In the genomic region with DNA sequence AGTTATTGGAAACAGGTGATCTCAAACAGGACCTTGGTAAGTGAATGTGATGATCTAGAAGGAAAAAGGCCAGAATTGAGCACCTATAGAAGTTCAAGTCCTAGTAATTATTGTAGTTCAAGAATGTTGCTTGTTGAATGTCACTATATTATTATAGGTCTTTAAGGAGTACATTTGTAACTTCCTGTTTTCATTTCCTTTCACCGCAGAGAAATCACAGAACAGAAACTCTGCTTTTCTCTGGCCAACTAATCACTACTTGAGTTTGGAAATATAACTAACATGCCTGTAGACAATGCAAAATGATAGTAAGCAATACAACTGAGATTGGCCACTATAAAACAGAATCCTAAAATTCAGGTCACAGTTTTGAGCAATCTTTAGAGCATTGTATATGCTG, we compare ENCODE assay signal across 11 cellular contexts.
DNase-seq lines count a peak whose midpoint lies in the region; ATAC-seq lines count a peak whose summit lies in the region.
"Had no signal": no experiment of that assay in that cellular context is flagged by ENCODE, and none has a peak within 500 bp of the region (broad histone marks: within the 10 kb centered on the region; RNA-seq: fewer than 3 reads in every experiment).

No MANE protein-coding gene starts in this region.

- peak; percentile 48 for DNase-seq in SKM-1 treated with dmso at 0.1 percent for 144 hours (lab: John Stamatoyannopoulos, UW; ENCODE audit: unreplicated experiment)
- no peak for DNase-seq in SKM-1 (lab: John Stamatoyannopoulos, UW; ENCODE audit: unreplicated experiment)
- DNase-seq in Kasumi-1 (lab: John Stamatoyannopoulos, UW) = peak; percentile 33 to 58
- DNase-seq in activated T-cell treated with anti-CD3 and anti-CD28 coated beads, Interleukin-2, amount 50 U/mL, for 24 hours = no peak
- DNase-seq in stimulated activated naive CD8-positive, alpha-beta T cell treated with anti-CD3 and anti-CD28 coated beads, Interleukin-15, amount 100 ng/mL, for 72 hours = no peak
- DNase-seq in NCI-H2107 (lab: John Stamatoyannopoulos, UW) = no peak
- DNase-seq in LoVo (ENCODE audit: low spot score) = no peak
- DNase-seq: left cardiac atrium, WERI-Rb-1 had no signal

- H3K4me1 Mint-ChIP-seq in activated T-cell treated with anti-CD3 and anti-CD28 coated beads, Interleukin-2, amount 50 U/mL, for 24 hours (ENCODE audit: low read depth) = no peaks in the 10 kb centered on the region
- no peaks in the 10 kb centered on the region for H3K4me1 Mint-ChIP-seq in stimulated activated naive CD8-positive, alpha-beta T cell treated with anti-CD3 and anti-CD28 coated beads, Interleukin-15, amount 100 ng/mL, for 72 hours
- H3K4me1 Mint-ChIP-seq: activated naive CD4-positive, alpha-beta T cell treated with anti-CD3 and anti-CD28 coated beads, Interleukin-2, amount 50 U/mL, for 24 hours had no signal

- no peak overlapping the region for H3K27ac Mint-ChIP-seq in activated T-cell treated with anti-CD3 and anti-CD28 coated beads, Interleukin-2, amount 50 U/mL, for 24 hours
- no peak overlapping the region for H3K27ac Mint-ChIP-seq in stimulated activated naive CD8-positive, alpha-beta T cell treated with anti-CD3 and anti-CD28 coated beads, Interleukin-15, amount 100 ng/mL, for 72 hours
- H3K27ac Mint-ChIP-seq: activated naive CD4-positive, alpha-beta T cell treated with anti-CD3 and anti-CD28 coated beads, Interleukin-2, amount 50 U/mL, for 24 hours had no signal

- no peaks in the 10 kb centered on the region for H3K27me3 Mint-ChIP-seq in activated T-cell treated with anti-CD3 and anti-CD28 coated beads, Interleukin-2, amount 50 U/mL, for 24 hours
- H3K27me3 Mint-ChIP-seq in stimulated activated naive CD8-positive, alpha-beta T cell treated with anti-CD3 and anti-CD28 coated beads, Interleukin-15, amount 100 ng/mL, for 72 hours = no peaks in the 10 kb centered on the region
- H3K27me3 Mint-ChIP-seq: activated naive CD4-positive, alpha-beta T cell treated with anti-CD3 and anti-CD28 coated beads, Interleukin-2, amount 50 U/mL, for 24 hours had no signal

- H3K4me3 Mint-ChIP-seq in activated T-cell treated with anti-CD3 and anti-CD28 coated beads, Interleukin-2, amount 50 U/mL, for 24 hours = no peak overlapping the region
- H3K4me3 Mint-ChIP-seq in stimulated activated naive CD8-positive, alpha-beta T cell treated with anti-CD3 and anti-CD28 coated beads, Interleukin-15, amount 100 ng/mL, for 72 hours = no peak overlapping the region
- H3K4me3 Mint-ChIP-seq: activated naive CD4-positive, alpha-beta T cell treated with anti-CD3 and anti-CD28 coated beads, Interleukin-2, amount 50 U/mL, for 24 hours had no signal

- ATAC-seq in HG02884 (IDR thresholded peaks at IDR 0.05; ENCODE audit: unreplicated experiment) = peak; percentile 97
- no peak for ATAC-seq in stimulated activated naive CD8-positive, alpha-beta T cell treated with anti-CD3 and anti-CD28 coated beads, Interleukin-15, amount 100 ng/mL, for 72 hours
- ATAC-seq: left cardiac atrium had no signal

- H3K9me3 Mint-ChIP-seq in activated T-cell treated with anti-CD3 and anti-CD28 coated beads, Interleukin-2, amount 50 U/mL, for 24 hours = peaks cover 4% of the 10 kb centered on the region
- no peaks in the 10 kb centered on the region for H3K9me3 Mint-ChIP-seq in stimulated activated naive CD8-positive, alpha-beta T cell treated with anti-CD3 and anti-CD28 coated beads, Interleukin-15, amount 100 ng/mL, for 72 hours

- H3K36me3 Mint-ChIP-seq in activated T-cell treated with anti-CD3 and anti-CD28 coated beads, Interleukin-2, amount 50 U/mL, for 24 hours (ENCODE audit: low read depth) = no peaks in the 10 kb centered on the region
- H3K36me3 Mint-ChIP-seq: activated naive CD4-positive, alpha-beta T cell treated with anti-CD3 and anti-CD28 coated beads, Interleukin-2, amount 50 U/mL, for 24 hours had no signal

Comparison
In these comparisons a context has a peak if more than half of its experiments do, and no peak if none do; other contexts are left out.
1. DNase-seq: peak in SKM-1 treated with dmso at 0.1 percent for 144 hours (single experiment) and Kasumi-1 (2 of 2); none in SKM-1 (single experiment), activated T-cell treated with anti-CD3 and anti-CD28 coated beads, Interleukin-2, amount 50 U/mL, for 24 hours (single experiment), stimulated activated naive CD8-positive, alpha-beta T cell treated with anti-CD3 and anti-CD28 coated beads, Interleukin-15, amount 100 ng/mL, for 72 hours (0 of 2), NCI-H2107 (single experiment) and LoVo (single experiment).